In genomic region chr19:31269425-31270127, GRCh38 we compare ENCODE assay signal across 12 cellular contexts.
"Had no signal": no experiment of that assay in that cellular context is flagged by ENCODE, and none has a peak within 500 bp of the region (broad histone marks: within the 10 kb centered on the region; RNA-seq: fewer than 3 reads in every experiment).

No MANE protein-coding gene starts in this region.

- H3K27me3 ChIP-seq: gastrocnemius medialis, right atrium auricular region had no signal

- H3K36me3 ChIP-seq: gastrocnemius medialis, right atrium auricular region, transverse colon had no signal

- ATAC-seq: activated T-helper 17 cell treated with anti-CD3 and anti-CD28 coated beads, Interleukin-2, amount 50 U/mL, for 72 hours; gastrocnemius medialis had no signal

- H3K9me3 ChIP-seq: gastrocnemius medialis, right atrium auricular region, transverse colon had no signal

- DNase-seq: activated B cell treated with CpG ODN at 0.5 μM for 24 hours; activated CD4-positive, alpha-beta T cell treated with anti-CD3 and anti-CD28 coated beads, Interleukin-2, amount 10 ng/mL, durations not matched to agents 24 days and 14 days; activated T-cell treated with anti-CD3 and anti-CD28 coated beads for 4 hours; anterior cingulate cortex; gastrocnemius medialis; mesendoderm; stimulated activated CD4-positive, alpha-beta T cell treated with anti-CD3 and anti-CD28 coated beads, Interleukin-12 subunit alpha, Interleukin-12 subunit beta, amount 100 ng/mL, for 4 hours; stimulated activated naive CD4-positive, alpha-beta T cell; substantia nigra; transverse colon had no signal

- H3K4me1 ChIP-seq: gastrocnemius medialis, right atrium auricular region had no signal

- H3K27ac ChIP-seq: gastrocnemius medialis, right atrium auricular region, transverse colon had no signal

- H3K4me3 ChIP-seq: gastrocnemius medialis, right atrium auricular region, transverse colon had no signal
